Comparison of ENCODE assay signal across 10 cellular contexts in genomic region chr13:91017669-91018053, GRCh38.
A peak's percentile ranks its signal among the peaks of the same experiment; 100 is the strongest.
DNase-seq lines count a peak whose midpoint lies in the region; ATAC-seq and TF ChIP-seq lines count a peak whose summit lies in the region.
"Had no signal": no experiment of that assay in that cellular context is flagged by ENCODE, and none has a peak within 500 bp of the region (broad histone marks: within the 10 kb centered on the region; RNA-seq: fewer than 3 reads in every experiment).

No MANE protein-coding gene starts in this region.

- H3K27ac ChIP-seq in GM23338 (ENCODE audit: low read depth) (no peak overlapping the region), hepatocyte (no peak overlapping the region)

- no peaks in the 10 kb centered on the region for H4K20me1 ChIP-seq in GM23338 (replicated peaks; ENCODE audit: insufficient read depth)
- H4K20me1 ChIP-seq in hepatocyte (ENCODE audit: insufficient read depth, poor library complexity, severe bottlenecking), result no peaks in the 10 kb centered on the region

- peaks cover 1% of the 10 kb centered on the region for H3K27me3 Mint-ChIP-seq in GM23338 (ENCODE audit: insufficient read depth, low read depth, poor library complexity)
- H3K27me3 Mint-ChIP-seq: dendritic cell treated with granulocyte-macrophage colony-stimulating factor and Interleukin-4, amounts not matched to agents 40 ng/mL and 50 ng/mL, for 4 days had no signal

- H3K4me1 ChIP-seq in GM23338 (ENCODE audit: insufficient read depth) (no peaks in the 10 kb centered on the region), hepatocyte (ENCODE audit: insufficient read depth) (no peaks in the 10 kb centered on the region)

- no peaks in the 10 kb centered on the region for H3K27me3 ChIP-seq in GM23338 (ENCODE audit: insufficient read depth)
- no peaks in the 10 kb centered on the region for H3K27me3 ChIP-seq in hepatocyte

- no peaks in the 10 kb centered on the region for H3K79me2 ChIP-seq in GM23338 (replicated peaks; ENCODE audit: insufficient read depth)
- H3K79me2 ChIP-seq in hepatocyte, result no peaks in the 10 kb centered on the region

- no peak for TF ChIP-seq CTCF in GM23338 (conservative IDR thresholded peaks at IDR 0.05; ENCODE audit: low read depth in 2 of 2)
- TF ChIP-seq CTCF in hepatocyte (IDR thresholded peaks at IDR 0.05; ENCODE audit: poor library complexity), result no peak

- WGBS in hepatocyte (ENCODE audit: low lambda C conversion rate, missing lambda C conversion rate), result 64% methylated on average over 15 of the region's 15 CpGs

- H3K4me3 Mint-ChIP-seq in GM23338, result no peak overlapping the region
- H3K4me3 Mint-ChIP-seq: dendritic cell treated with granulocyte-macrophage colony-stimulating factor and Interleukin-4, amounts not matched to agents 40 ng/mL and 50 ng/mL, for 4 days had no signal

- H3K36me3 ChIP-seq in GM23338 (ENCODE audit: insufficient read depth) (no peaks in the 10 kb centered on the region), hepatocyte (replicated peaks; ENCODE audit: insufficient read depth, low read depth) (no peaks in the 10 kb centered on the region)

- no peaks in the 10 kb centered on the region for H3K9me3 Mint-ChIP-seq in GM23338
- H3K9me3 Mint-ChIP-seq: dendritic cell treated with granulocyte-macrophage colony-stimulating factor and Interleukin-4, amounts not matched to agents 40 ng/mL and 50 ng/mL, for 4 days had no signal

- H3K4me3 ChIP-seq in GM23338 (no peak overlapping the region), hepatocyte (no peak overlapping the region)

- H3K9me2 ChIP-seq in GM23338 (ENCODE audit: insufficient read depth) (no peaks in the 10 kb centered on the region), hepatocyte (replicated peaks; ENCODE audit: insufficient read depth) (no peaks in the 10 kb centered on the region)

- no peaks in the 10 kb centered on the region for H3F3A ChIP-seq in GM23338 (replicated peaks; ENCODE audit: low read depth)

- DNase-seq in GM23338 (ENCODE audit: low spot score), result peak; percentile 37
- peak; percentile 28 for DNase-seq in NCI-H226
- DNase-seq in hepatocyte (ENCODE audit: low spot score), result peak; percentile 18
- no peak for DNase-seq in putamen (ENCODE audit: low spot score)
- DNase-seq in NCI-H1436 (lab: John Stamatoyannopoulos, UW), result no peak
- no peak for DNase-seq in activated effector memory CD4-positive, alpha-beta T cell treated with Interleukin-2 at 50 U/mL for 16 hours
- DNase-seq: activated CD4-positive, alpha-beta T cell treated with anti-CD3 and anti-CD28 coated beads for 1 hour had no signal

- H2AFZ ChIP-seq in GM23338 (0 out of 2 replicates have a peak overlapping the region, but pooled peaks have one; percentile 4), hepatocyte (peak overlapping the region; percentile 17)

- H3K4me2 ChIP-seq in GM23338 (no peak overlapping the region), hepatocyte (peak overlapping the region; percentile 19)

- peak; percentile 28 for ATAC-seq in GM18517 (IDR thresholded peaks at IDR 0.05; ENCODE audit: unreplicated experiment)
- peak; percentile 45 for ATAC-seq in GM23338
- no peak for ATAC-seq in HG03139 (IDR thresholded peaks at IDR 0.05; ENCODE audit: unreplicated experiment)

- peaks cover under 1% of the 10 kb centered on the region; the same call in 1 of the 3 replicates for H3K4me1 Mint-ChIP-seq in GM23338

- H3K36me3 Mint-ChIP-seq in GM23338 (ENCODE audit: low read depth), result no peaks in the 10 kb centered on the region

- peak overlapping the region; percentile 65; the same call in 1 of the 2 replicates for H3K27ac Mint-ChIP-seq in GM23338
- H3K27ac Mint-ChIP-seq: dendritic cell treated with granulocyte-macrophage colony-stimulating factor and Interleukin-4, amounts not matched to agents 40 ng/mL and 50 ng/mL, for 4 days had no signal

- H3K9me3 ChIP-seq in hepatocyte (ENCODE audit: low read depth), result no peaks in the 10 kb centered on the region

TF ChIP-seq in GM23338, 12 proteins besides CTCF, POLR2A, EP300 and RAD21 (continues in another document):
- no peak for TF ChIP-seq ETS1 (IDR thresholded peaks at IDR 0.05)
- TF ChIP-seq CREB1 (CRISPR knock-in tag; IDR thresholded peaks at IDR 0.05; ENCODE audit: low read depth), result no peak
- TF ChIP-seq JUNB (IDR thresholded peaks at IDR 0.05; ENCODE audit: unreplicated experiment), result no peak
- no peak for TF ChIP-seq NANOG (IDR thresholded peaks at IDR 0.05; ENCODE audit: borderline replicate concordance)
- TF ChIP-seq POLR2AphosphoS5 (IDR thresholded peaks at IDR 0.05; ENCODE audit: low read depth), result no peak
- TF ChIP-seq EZH2 (IDR thresholded peaks at IDR 0.05; ENCODE audit: low read depth, unreplicated experiment), result no peak
- TF ChIP-seq ZNF114 (CRISPR knock-in tag; IDR thresholded peaks at IDR 0.05), result no peak
- TF ChIP-seq STAT1 (IDR thresholded peaks at IDR 0.05; ENCODE audit: unreplicated experiment), result no peak
- no peak for TF ChIP-seq ZNF462 (CRISPR knock-in tag; IDR thresholded peaks at IDR 0.05)

Comparison
In these comparisons a context has a peak if more than half of its experiments do, and no peak if none do; other contexts are left out.
1. DNase-seq: peak in GM23338 (single experiment), NCI-H226 (single experiment) and hepatocyte (single experiment); none in putamen (single experiment), NCI-H1436 (single experiment) and activated effector memory CD4-positive, alpha-beta T cell treated with Interleukin-2 at 50 U/mL for 16 hours (single experiment).